ENCODE assay signal across 1 cellular context in the genomic region with DNA sequence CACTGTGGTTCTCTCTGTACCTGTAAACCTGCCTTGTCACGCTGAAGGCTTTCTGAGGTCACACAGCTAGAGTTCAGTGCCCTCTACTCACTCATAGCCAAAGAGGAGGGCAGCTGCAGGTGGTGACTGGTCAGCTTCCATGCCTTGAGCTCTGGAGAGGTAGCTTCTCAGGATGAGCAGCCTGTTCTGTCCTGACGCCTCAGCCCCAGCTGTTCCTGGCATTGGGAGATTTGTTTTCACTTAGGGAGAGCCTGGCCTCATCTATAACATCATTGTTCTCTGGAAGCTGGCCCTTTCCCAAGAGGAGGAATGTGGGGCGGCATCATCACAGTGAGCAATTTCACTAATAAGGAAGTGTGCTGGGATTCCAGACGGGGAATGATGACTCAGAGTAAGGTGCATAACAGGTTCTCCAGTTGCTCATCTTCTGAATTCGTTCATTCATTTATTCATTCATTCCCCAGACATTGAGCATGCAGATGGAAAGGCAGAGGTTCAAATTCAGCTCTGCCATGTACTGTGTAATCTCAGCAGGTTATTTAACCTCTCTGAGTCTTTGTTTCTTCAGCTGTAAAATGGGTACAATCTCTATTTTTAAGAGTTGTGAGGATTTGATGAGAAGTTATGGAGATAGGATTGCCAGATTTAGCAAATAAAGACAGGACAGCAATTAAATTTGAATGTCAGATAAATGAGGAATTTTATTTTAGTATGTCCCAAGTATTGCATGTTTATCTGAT.
TF ChIP-seq lines count a peak whose summit lies in the region.

No MANE protein-coding gene starts in this region.

TF ChIP-seq in WTC11, 78 proteins besides CTCF, POLR2A, EP300 and RAD21 (continued from another document):
- no peak for TF ChIP-seq ZNF281 (CRISPR knock-in tag; IDR thresholded peaks at IDR 0.05)
- TF ChIP-seq ESRRA (CRISPR knock-in tag; IDR thresholded peaks at IDR 0.05; ENCODE audit: borderline replicate concordance): no peak
- no peak for TF ChIP-seq ZNF317 (CRISPR knock-in tag; IDR thresholded peaks at IDR 0.05; ENCODE audit: borderline replicate concordance, low read depth)
- TF ChIP-seq, protein P1, sequence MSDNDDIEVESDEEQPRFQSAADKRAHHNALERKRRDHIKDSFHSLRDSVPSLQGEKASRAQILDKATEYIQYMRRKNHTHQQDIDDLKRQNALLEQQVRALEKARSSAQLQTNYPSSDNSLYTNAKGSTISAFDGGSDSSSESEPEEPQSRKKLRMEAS (CRISPR knock-in tag; IDR thresholded peaks at IDR 0.05): no peak
